Comparison of ENCODE assay signal across 27 cellular contexts in the genomic region with DNA sequence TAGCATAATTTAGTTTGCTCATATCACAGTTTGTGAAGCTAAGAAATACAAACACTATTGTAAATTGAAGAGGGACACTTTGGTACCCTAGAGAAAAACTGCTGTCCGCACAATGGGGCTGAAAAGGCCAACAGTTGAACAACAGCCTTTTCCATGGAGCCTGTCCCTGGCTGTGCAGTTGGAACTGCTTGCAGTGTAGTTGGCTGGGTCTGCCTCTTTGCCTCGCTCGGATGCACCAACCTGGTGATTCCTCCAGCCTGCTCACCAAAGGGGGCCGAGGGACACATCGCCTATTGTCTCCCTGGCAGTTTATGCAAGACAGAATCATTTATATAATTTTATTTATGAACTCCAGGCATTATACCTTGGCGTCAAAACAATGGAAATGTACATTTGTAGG.
"Had no signal": no experiment of that assay in that cellular context is flagged by ENCODE, and none has a peak within 500 bp of the region (broad histone marks: within the 10 kb centered on the region; RNA-seq: fewer than 3 reads in every experiment).

No MANE protein-coding gene starts in this region.

- H3K36me3 ChIP-seq: ascending aorta, cardiac muscle cell, SJCRH30, WERI-Rb-1 had no signal

- H3K9me3 ChIP-seq: ascending aorta, SJCRH30 had no signal

- FAIRE-seq: colon had no signal

- H3K4me3 ChIP-seq: ascending aorta, cardiac muscle cell, SJCRH30, SK-N-MC had no signal

- DNase-seq: activated CD4-positive, alpha-beta memory T cell treated with anti-CD3 and anti-CD28 coated beads for 36 hours; activated CD4-positive, alpha-beta T cell treated with anti-CD3 and anti-CD28 coated beads, Interleukin-2, amount 50 U/mL, for 1 hour; activated CD8-positive, alpha-beta memory T cell treated with anti-CD3 and anti-CD28 coated beads, Interleukin-2, amount 50 U/mL, for 4 hours; activated effector memory CD4-positive, alpha-beta T cell treated with Interleukin-2 at 50 U/mL for 16 hours; activated naive CD4-positive, alpha-beta T cell; activated naive CD4-positive, alpha-beta T cell treated with anti-CD3 and anti-CD28 coated beads, Interleukin-2, amount 50 U/mL, for 16 hours; activated naive CD8-positive, alpha-beta T cell treated with anti-CD3 and anti-CD28 coated beads, Interleukin-2, amount 10 ng/mL, durations not matched to agents 7 days and 5 days; activated T-cell treated with anti-CD3 and anti-CD28 coated beads for 4 hours; activated T-cell treated with anti-CD3 and anti-CD28 coated beads, Interleukin-2, amount 50 U/mL, for 48 hours; amygdala; NCI-H1092 treated with DMSO at 0.1 percent for 48 hours; NCI-H1417; NCI-H146; NCI-H187; NCI-H2081; NCI-H2171 treated with DMSO at 0.1 percent for 48 hours; NCI-H226; NCI-H446 treated with DMSO at 0.1 percent for 48 hours; NCI-H524; SHP77; SJCRH30; T1000; WERI-Rb-1 had no signal

- H3K4me1 ChIP-seq: ascending aorta, SJCRH30 had no signal

- H3K27me3 ChIP-seq: ascending aorta, cardiac muscle cell, SJCRH30 had no signal

- H3K27ac ChIP-seq: ascending aorta, cardiac muscle cell, SJCRH30, SK-N-MC, WERI-Rb-1 had no signal
